12 cellular contexts compared by ENCODE assay signal in the genomic region with DNA sequence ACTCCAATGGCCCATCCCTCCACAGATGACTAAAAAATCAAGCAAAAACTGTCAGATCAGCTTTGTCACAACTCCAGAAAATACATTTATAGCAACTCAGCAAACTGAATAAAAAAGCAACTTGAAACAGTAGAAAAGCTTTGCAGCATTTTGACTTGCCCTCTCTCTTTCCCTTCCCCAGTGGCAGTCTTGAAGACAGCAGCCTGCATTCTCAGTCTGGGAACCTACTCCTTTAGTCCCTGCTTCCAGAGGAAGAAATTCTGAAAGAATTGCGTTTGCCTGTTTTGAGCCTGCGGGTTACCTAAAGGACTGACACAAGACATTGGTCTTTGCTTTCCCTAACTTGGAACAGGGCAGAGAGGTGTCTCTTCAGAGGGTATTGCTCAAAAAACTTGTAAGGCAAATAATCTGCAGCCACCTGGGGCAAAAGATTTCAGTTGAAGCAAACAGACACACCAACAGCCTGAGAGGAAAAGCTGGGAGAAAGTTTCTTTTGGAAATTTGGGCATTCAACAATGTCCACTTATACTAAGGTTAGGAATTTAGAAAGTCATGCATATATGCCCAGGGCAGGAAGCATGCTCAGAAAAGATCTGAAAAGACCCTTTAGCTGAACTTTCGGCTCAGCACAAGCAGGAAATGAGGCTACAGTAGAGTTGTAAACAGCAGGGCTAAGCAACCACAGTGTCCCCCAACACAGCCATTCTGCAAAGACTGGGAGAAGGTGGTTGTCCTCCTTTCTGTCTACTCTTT. TPM values are rescaled to one million over a fixed set of nuclear protein-coding genes. Genes with fewer than 3 reads are reported as not detected.
DNase-seq lines count a peak whose midpoint lies in the region; ATAC-seq and TF ChIP-seq lines count a peak whose summit lies in the region.
"Had no signal": no experiment of that assay in that cellular context is flagged by ENCODE, and none has a peak within 500 bp of the region (broad histone marks: within the 10 kb centered on the region; RNA-seq: fewer than 3 reads in every experiment).

No MANE protein-coding gene starts in this region.

- no peak for TF ChIP-seq POLR2A in HCT116 (IDR thresholded peaks at IDR 0.05; ENCODE audit: borderline replicate concordance, extremely low read depth, insufficient read depth, insufficient read length)

- H4K20me1 ChIP-seq in HCT116 (ENCODE audit: insufficient read depth) (no peaks in the 10 kb centered on the region), smooth muscle cell (ENCODE audit: low read depth) (no peaks in the 10 kb centered on the region)

- peaks cover 60% of the 10 kb centered on the region for H3K36me3 Mint-ChIP-seq in activated T-helper 17 cell treated with anti-CD3 and anti-CD28 coated beads, Interleukin-2, amount 50 U/mL, for 72 hours (ENCODE audit: low read depth)

- no peak for TF ChIP-seq RAD21 in HCT116 (IDR thresholded peaks at IDR 0.05; ENCODE audit: low read depth)

- WGBS in smooth muscle cell (ENCODE audit: low lambda C conversion rate), result 83% methylated on average over 3 of the region's 3 CpGs

- H3K9me3 Mint-ChIP-seq in activated T-helper 17 cell treated with anti-CD3 and anti-CD28 coated beads, Interleukin-2, amount 50 U/mL, for 72 hours, result no peaks in the 10 kb centered on the region

- peak; percentile 40 for TF ChIP-seq CTCF in GM12873 (IDR thresholded peaks at IDR 0.05; ENCODE audit: insufficient read depth, low read depth, low read length, missing control alignments)
- no peak for TF ChIP-seq CTCF in HCT116 (IDR thresholded peaks at IDR 0.05 in 2 of 3, conservative IDR thresholded peaks at IDR 0.05 in 1 of 3; ENCODE audit: borderline replicate concordance in 1 of 3, insufficient read depth in 1 of 3, low read depth in 2 of 3, low read length in 2 of 3)
- TF ChIP-seq CTCF in coronary artery (IDR thresholded peaks at IDR 0.05), result no peak
- no peak for TF ChIP-seq CTCF in smooth muscle cell (IDR thresholded peaks at IDR 0.05; ENCODE audit: borderline replicate concordance, insufficient read depth, poor library complexity, severe bottlenecking)

- H3K27me3 ChIP-seq in HCT116 (ENCODE audit: insufficient read depth, low read length), result no peaks in the 10 kb centered on the region
- no peaks in the 10 kb centered on the region for H3K27me3 ChIP-seq in mucosa of stomach (ENCODE audit: control insufficient read depth, insufficient read depth, low read length)
- no peaks in the 10 kb centered on the region for H3K27me3 ChIP-seq in smooth muscle cell (ENCODE audit: low read depth)

- H3K36me3 ChIP-seq in HCT116 (ENCODE audit: control insufficient read depth in 1 of 2, insufficient read depth in 2 of 2, low read length in 2 of 2) (peaks cover 3 to 10% of the 10 kb centered on the region in 2 experiments; a peak in 2 of 4 replicates), mucosa of stomach (ENCODE audit: control insufficient read depth, insufficient read depth, low read length) (no peaks in the 10 kb centered on the region), smooth muscle cell (ENCODE audit: low read depth) (no peaks in the 10 kb centered on the region)

- no peak for DNase-seq in HCT116 (ENCODE audit: low read depth, low spot score)
- no peak for DNase-seq in coronary artery (ENCODE audit: low spot score)
- DNase-seq in smooth muscle cell (lab: John Stamatoyannopoulos, UW; ENCODE audit: unreplicated experiment), result no peak
- DNase-seq in activated CD8-positive, alpha-beta memory T cell treated with anti-CD3 and anti-CD28 coated beads for 24 hours, result no peak
- no peak for DNase-seq in NCI-H1436 (lab: John Stamatoyannopoulos, UW)
- DNase-seq: EL; left ventricle myocardium superior; NCI-H2227 treated with DMSO at 0.1 percent for 48 hours; stimulated activated CD4-positive, alpha-beta T cell treated with anti-CD3 and anti-CD28 coated beads, Interleukin-2, amount 100 ng/mL, for 48 hours had no signal

- H3K9ac ChIP-seq in HCT116 (ENCODE audit: low read length) (no peak overlapping the region), mucosa of stomach (ENCODE audit: low read length) (peak overlapping the region; percentile 18), smooth muscle cell (ENCODE audit: low read depth) (no peak overlapping the region)

- H3K4me3 ChIP-seq in HCT116 (replicated peaks in 1 of 2; ENCODE audit: low read depth in 1 of 2, low read length in 2 of 2), result no peak overlapping the region
- no peak overlapping the region for H3K4me3 ChIP-seq in mucosa of stomach (ENCODE audit: low read length)
- H3K4me3 ChIP-seq in coronary artery, result no peak overlapping the region
- no peak overlapping the region for H3K4me3 ChIP-seq in smooth muscle cell

- H3K4me1 ChIP-seq in HCT116 (ENCODE audit: control insufficient read depth in 1 of 2, insufficient read depth in 2 of 2, low read length in 2 of 2), result peaks cover 0 to 2% of the 10 kb centered on the region in 2 experiments; a peak in 1 of 4 replicates
- H3K4me1 ChIP-seq in mucosa of stomach (ENCODE audit: control insufficient read depth, insufficient read depth, low read length), result no peaks in the 10 kb centered on the region
- peaks cover 9% of the 10 kb centered on the region for H3K4me1 ChIP-seq in smooth muscle cell (ENCODE audit: low read depth)

- no peaks in the 10 kb centered on the region for H3K9me3 ChIP-seq in HCT116 (ENCODE audit: control insufficient read depth in 1 of 2, insufficient read depth in 1 of 2, low read depth in 1 of 2, low read length in 2 of 2)
- no peaks in the 10 kb centered on the region for H3K9me3 ChIP-seq in mucosa of stomach (ENCODE audit: control insufficient read depth, low read length)
- peaks cover 3% of the 10 kb centered on the region for H3K9me3 ChIP-seq in smooth muscle cell (replicated peaks; ENCODE audit: low read depth)

- no peaks in the 10 kb centered on the region for H3F3A ChIP-seq in smooth muscle cell (ENCODE audit: low read depth)

- RAD21 ChIA-PET in HCT116 (lab: Charles Lee; ENCODE audit: low non-redundant PET in 1 of 2, low total read pairs in 2 of 2, uncharacterized antibody in 2 of 2, unreplicated experiment in 2 of 2), result interaction anchor here in 1 of 2 experiments (0.6 kb wide), 1 partner anchor 23 kb away, joined by 3 read pairs; no protein-coding TSS in a partner anchor

- CTCF ChIA-PET in HCT116 (lab: Charles Lee), result no interaction called here

- intact Hi-C loops in HCT116 (cut with micrococcal nuclease), result no loop called here

- peak overlapping the region; percentile 24 for H3K4me3 Mint-ChIP-seq in activated T-helper 17 cell treated with anti-CD3 and anti-CD28 coated beads, Interleukin-2, amount 50 U/mL, for 72 hours

- H3K27ac ChIP-seq in HCT116 (ENCODE audit: low read depth, low read length) (no peak overlapping the region), coronary artery (no peak overlapping the region), smooth muscle cell (ENCODE audit: low read depth) (no peak overlapping the region)

- no peaks in the 10 kb centered on the region for H3K27me3 Mint-ChIP-seq in activated T-helper 17 cell treated with anti-CD3 and anti-CD28 coated beads, Interleukin-2, amount 50 U/mL, for 72 hours

- ATAC-seq in HCT116, result peak; percentile 52; the same call in 1 of the 2 replicates
- ATAC-seq in activated T-helper 17 cell treated with anti-CD3 and anti-CD28 coated beads, Interleukin-2, amount 50 U/mL, for 72 hours (replicated peaks), result peak; percentile 28
- ATAC-seq: left ventricle myocardium superior had no signal

- no TSS peak for BruUV-seq in HCT116 (replicated peaks; lab: Mats Ljungman, UMichigan)

- H3K4me2 ChIP-seq in HCT116 (ENCODE audit: low read length) (no peak overlapping the region), smooth muscle cell (no peak overlapping the region)

- peak overlapping the region; percentile 51 for H3K27ac Mint-ChIP-seq in activated T-helper 17 cell treated with anti-CD3 and anti-CD28 coated beads, Interleukin-2, amount 50 U/mL, for 72 hours

- H3K9me2 ChIP-seq in HCT116 (ENCODE audit: insufficient read depth), result no peaks in the 10 kb centered on the region

- H2AFZ ChIP-seq in HCT116 (ENCODE audit: low read depth, low read length, poor library complexity, severe bottlenecking) (no peak overlapping the region), smooth muscle cell (ENCODE audit: low read depth) (no peak overlapping the region)

- peaks cover 17% of the 10 kb centered on the region for H3K4me1 Mint-ChIP-seq in activated T-helper 17 cell treated with anti-CD3 and anti-CD28 coated beads, Interleukin-2, amount 50 U/mL, for 72 hours

- POLR2A ChIA-PET in HCT116 (lab: Charles Lee), result no interaction called here

- H3K79me2 ChIP-seq in HCT116 (ENCODE audit: insufficient read depth, low read length) (peaks cover 76% of the 10 kb centered on the region), smooth muscle cell (ENCODE audit: low read depth) (peaks cover 17% of the 10 kb centered on the region)

TF ChIP-seq in HCT116, 20 proteins besides CTCF, POLR2A, EP300 and RAD21 (continues in another document):
- TF ChIP-seq ZFX (IDR thresholded peaks at IDR 0.05) (no peak), ELF1 (IDR thresholded peaks at IDR 0.05; ENCODE audit: borderline replicate concordance, low read depth) (no peak), SIN3A (IDR thresholded peaks at IDR 0.05; ENCODE audit: low read depth) (no peak), SRF (IDR thresholded peaks at IDR 0.05; ENCODE audit: low read depth) (no peak), CEBPB (IDR thresholded peaks at IDR 0.05; ENCODE audit: low read depth) (no peak), YY1 (IDR thresholded peaks at IDR 0.05; ENCODE audit: extremely low read depth, insufficient replicate concordance, low read depth, low read length) (no peak), JUND (IDR thresholded peaks at IDR 0.05) (no peak)
- TF ChIP-seq, protein P1, sequence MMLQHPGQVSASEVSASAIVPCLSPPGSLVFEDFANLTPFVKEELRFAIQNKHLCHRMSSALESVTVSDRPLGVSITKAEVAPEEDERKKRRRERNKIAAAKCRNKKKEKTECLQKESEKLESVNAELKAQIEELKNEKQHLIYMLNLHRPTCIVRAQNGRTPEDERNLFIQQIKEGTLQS (IDR thresholded peaks at IDR 0.05), result no peak

RNA-seq across cellular contexts. Expression of a gene that starts 15.2 kb away (rescaled TPM):
- total RNA-seq in HCT116 (2021; ENCODE audit: unreplicated experiment) (32.5 TPM), smooth muscle cell (15.7 and 25.5 TPM in 2 replicates)
- 23.2 and 27.6 TPM in 2 replicates for polyA plus RNA-seq in HCT116 (2012)
- 1 to 10 TPM; 7.1 to 9.3 TPM for total RNA-seq in activated T-helper 17 cell treated with anti-CD3 and anti-CD28 coated beads, Interleukin-2, amount 50 U/mL, for 72 hours
- polyA plus RNA-seq in smooth muscle cell, result 16.5 and 25.5 TPM in 2 replicates

RNA-seq across cellular contexts. Expression of a gene that starts 19.4 kb away (rescaled TPM):
- 18.1 TPM for total RNA-seq in HCT116 (2021; ENCODE audit: unreplicated experiment)
- polyA plus RNA-seq in HCT116 (2012), result 2.5 and 3.4 TPM in 2 replicates
- 10 to 100 TPM; 25.4 to 27.8 TPM for total RNA-seq in activated T-helper 17 cell treated with anti-CD3 and anti-CD28 coated beads, Interleukin-2, amount 50 U/mL, for 72 hours
- total RNA-seq in smooth muscle cell, result 2.8 and 3.9 TPM in 2 replicates
- polyA plus RNA-seq in smooth muscle cell, result 1.3 and 3.2 TPM in 2 replicates

RNA-seq across cellular contexts. Expression of a gene that starts 51.2 kb away (rescaled TPM):
- total RNA-seq in HCT116 (2021; ENCODE audit: unreplicated experiment) (21.0 TPM), smooth muscle cell (12.1 and 13.5 TPM in 2 replicates)
- polyA plus RNA-seq in HCT116 (2012), result 9.6 and 12.2 TPM in 2 replicates
- 10 to 100 TPM in 1 of 2 donors, 1 to 10 TPM in 1; 10.0 to 21.3 TPM for total RNA-seq in activated T-helper 17 cell treated with anti-CD3 and anti-CD28 coated beads, Interleukin-2, amount 50 U/mL, for 72 hours
- polyA plus RNA-seq in smooth muscle cell, result 26.8 and 28.9 TPM in 2 replicates
